In genomic region chr17:58007781-58008706, GRCh38 we compare ENCODE assay signal across 8 cellular contexts. TPM values are rescaled to one million over a fixed set of nuclear protein-coding genes. Genes with fewer than 3 reads are reported as not detected.
DNase-seq lines count a peak whose midpoint lies in the region; ATAC-seq and TF ChIP-seq lines count a peak whose summit lies in the region.

No MANE protein-coding gene starts in this region.

- ATAC-seq in GM21737 (IDR thresholded peaks at IDR 0.05; ENCODE audit: unreplicated experiment): peak; percentile 24
- ATAC-seq in naive thymus-derived CD4-positive, alpha-beta T cell: peak; percentile 1

- H3K4me2 ChIP-seq in Loucy (ENCODE audit: low read depth, low read length, poor library complexity, severe bottlenecking): peak overlapping the region; percentile 98

- H3K4me1 Mint-ChIP-seq in naive thymus-derived CD4-positive, alpha-beta T cell: peaks cover 25 to 51% (median 46%) of the 10 kb centered on the region in 7 donors

- H3F3A ChIP-seq in Loucy (ENCODE audit: low read depth): no peaks in the 10 kb centered on the region

- H3K9me3 Mint-ChIP-seq in naive thymus-derived CD4-positive, alpha-beta T cell: peaks cover 0 to 10% (median 0%) of the 10 kb centered on the region in 11 donors

- H3K9ac ChIP-seq in Loucy (ENCODE audit: low read depth, low read length, poor library complexity, severe bottlenecking): peak overlapping the region; percentile 100

- DNase-seq in GM13976 (ENCODE audit: low spot score) (peak; percentile 25), coronary artery (ENCODE audit: low spot score) (no peak), NCI-H128 (lab: John Stamatoyannopoulos, UW; ENCODE audit: unreplicated experiment) (no peak), HCEC 1CT (no peak), NCI-H345 treated with DMSO at 0.1 percent for 48 hours (lab: John Stamatoyannopoulos, UW; ENCODE audit: unreplicated experiment) (no peak)
- DNase-seq in naive thymus-derived CD4-positive, alpha-beta T cell: no peak

- POLR2A ChIA-PET in naive thymus-derived CD4-positive, alpha-beta T cell (lab: Charles Lee): interaction anchor here (0.7 to 4.1 kb wide), 16 partner anchors 10 to 624 kb away, joined by 3 to 113 read pairs (median 4); partner anchors contain the start of genes DYNLL2, MKS1, MRPS23 and VEZF1

- H3K27ac ChIP-seq in coronary artery: peak overlapping the region; percentile 99 to 100
- H3K27ac ChIP-seq in naive thymus-derived CD4-positive, alpha-beta T cell (ENCODE audit: low read depth, low read length): peak overlapping the region; percentile 93

- H2AFZ ChIP-seq in Loucy (ENCODE audit: low read length): peak overlapping the region; percentile 77

- CTCF ChIA-PET in naive thymus-derived CD4-positive, alpha-beta T cell (lab: Charles Lee): interaction anchor here (0.7 to 1.3 kb wide), 3 partner anchors 9 to 154 kb away, joined by 3 to 5 read pairs (median 4); no protein-coding TSS in a partner anchor

- H3K79me2 ChIP-seq in Loucy (ENCODE audit: insufficient read depth, low read length): peaks cover 57% of the 10 kb centered on the region

- peaks cover 0 to 6% (median 0%) of the 10 kb centered on the region in 5 donors for H3K27me3 Mint-ChIP-seq in naive thymus-derived CD4-positive, alpha-beta T cell

- in situ Hi-C loops in GM13976 (cut with MboI; ENCODE audit: low sequenced_read_pairs, unreplicated experiment): no loop called here

- intact Hi-C loops in naive thymus-derived CD4-positive, alpha-beta T cell (cut with micrococcal nuclease): loop anchor here (1.0 to 10.0 kb wide), 24 partner anchors 9 to 1175 kb away; partner anchors contain the start of genes AKAP1 (in 2 of the 2), C17orf67 (in 2 of the 2), MKS1 (in 2 of the 2) and MRPS23 (in 2 of the 2)

- peak overlapping the region; percentile 89 for H3K4me3 ChIP-seq in Loucy (ENCODE audit: low read length, poor library complexity, severe bottlenecking)
- peak overlapping the region; percentile 98 for H3K4me3 ChIP-seq in coronary artery
- H3K4me3 ChIP-seq in naive thymus-derived CD4-positive, alpha-beta T cell (ENCODE audit: low read length): peak overlapping the region; percentile 99

- H3K27ac Mint-ChIP-seq in naive thymus-derived CD4-positive, alpha-beta T cell: peak overlapping the region; percentile 99 to 100 (median 99)

- peaks cover 12 to 34% (median 29%) of the 10 kb centered on the region in 5 donors for H3K36me3 Mint-ChIP-seq in naive thymus-derived CD4-positive, alpha-beta T cell

- peaks cover 36% of the 10 kb centered on the region for H3K4me1 ChIP-seq in Loucy (ENCODE audit: insufficient read depth, low read length, poor library complexity, severe bottlenecking)
- peaks cover 28 to 31% of the 10 kb centered on the region in 2 donors for H3K4me1 ChIP-seq in naive thymus-derived CD4-positive, alpha-beta T cell (ENCODE audit: control insufficient read depth in 2 of 2, insufficient read depth in 2 of 2, low read length in 2 of 2)

- no peaks in the 10 kb centered on the region for H3K9me3 ChIP-seq in Loucy (ENCODE audit: insufficient read depth, low read depth, low read length)
- H3K9me3 ChIP-seq in naive thymus-derived CD4-positive, alpha-beta T cell (ENCODE audit: control insufficient read depth in 2 of 3, low read length in 3 of 3): no peaks in the 10 kb centered on the region

- TF ChIP-seq CTCF in GM13976 (IDR thresholded peaks at IDR 0.05; ENCODE audit: borderline replicate concordance, control extremely low read depth, extremely low read depth, insufficient read depth, missing control alignments) (no peak), Loucy (conservative IDR thresholded peaks at IDR 0.05; ENCODE audit: low read length) (peak; percentile 14; the same call in 1 of the 2 replicates), coronary artery (IDR thresholded peaks at IDR 0.05) (no peak)

- H3K27me3 ChIP-seq in Loucy (ENCODE audit: insufficient read depth, low read length, poor library complexity, severe bottlenecking): peaks cover 6% of the 10 kb centered on the region
- H3K27me3 ChIP-seq in naive thymus-derived CD4-positive, alpha-beta T cell (ENCODE audit: control insufficient read depth in 2 of 2, insufficient read depth in 2 of 2, low read length in 2 of 2): no peaks in the 10 kb centered on the region

- H3K36me3 ChIP-seq in Loucy (ENCODE audit: insufficient read depth, low read length): peaks cover 31% of the 10 kb centered on the region
- H3K36me3 ChIP-seq in naive thymus-derived CD4-positive, alpha-beta T cell (ENCODE audit: control insufficient read depth in 2 of 3, insufficient read depth in 3 of 3, low read length in 3 of 3): peaks cover 21 to 32% (median 27%) of the 10 kb centered on the region in 3 experiments

- peak overlapping the region; percentile 96 to 100 (median 99) for H3K4me3 Mint-ChIP-seq in naive thymus-derived CD4-positive, alpha-beta T cell

- peaks cover 39% of the 10 kb centered on the region for H4K20me1 ChIP-seq in Loucy (ENCODE audit: insufficient read depth, low read length, poor library complexity, severe bottlenecking)

- H3K9me2 ChIP-seq in Loucy (replicated peaks; ENCODE audit: low read depth, low read length): no peaks in the 10 kb centered on the region

RNA-seq across cellular contexts. Expression of gene SRSF1, which starts 1.0 kb away (rescaled TPM):
- 100 to 1,000 TPM; 115 to 362 (median 249) TPM for total RNA-seq in naive thymus-derived CD4-positive, alpha-beta T cell
- polyA plus RNA-seq in naive thymus-derived CD4-positive, alpha-beta T cell: 10 to 100 TPM; 48.7 to 49.3 TPM

RNA-seq across cellular contexts. Expression of gene VEZF1, which starts 20.0 kb away (rescaled TPM):
- 10 to 100 TPM; 43.2 to 81.9 (median 46.3) TPM for total RNA-seq in naive thymus-derived CD4-positive, alpha-beta T cell
- 10 to 100 TPM; 47.6 to 51.2 TPM for polyA plus RNA-seq in naive thymus-derived CD4-positive, alpha-beta T cell

RNA-seq across cellular contexts. Expression of gene CUEDC1, which starts 52.8 kb away (rescaled TPM):
- 1 to 10 TPM in 3 of 5 experiments, under 1 TPM in 2; 0.10 to 7.7 (median 1.0) TPM for total RNA-seq in naive thymus-derived CD4-positive, alpha-beta T cell
- polyA plus RNA-seq in naive thymus-derived CD4-positive, alpha-beta T cell: not detected
